In genomic region chr2:76415821-76416220, GRCh38 we compare ENCODE assay signal across 1 cellular context.
A peak's percentile ranks its signal among the peaks of the same experiment; 100 is the strongest.
TF ChIP-seq lines count a peak whose summit lies in the region.

No MANE protein-coding gene starts in this region.

TF ChIP-seq in K562, 482 proteins besides CTCF, POLR2A, EP300 and RAD21 (continued from another document and continues in another):
- TF ChIP-seq, protein P1, sequence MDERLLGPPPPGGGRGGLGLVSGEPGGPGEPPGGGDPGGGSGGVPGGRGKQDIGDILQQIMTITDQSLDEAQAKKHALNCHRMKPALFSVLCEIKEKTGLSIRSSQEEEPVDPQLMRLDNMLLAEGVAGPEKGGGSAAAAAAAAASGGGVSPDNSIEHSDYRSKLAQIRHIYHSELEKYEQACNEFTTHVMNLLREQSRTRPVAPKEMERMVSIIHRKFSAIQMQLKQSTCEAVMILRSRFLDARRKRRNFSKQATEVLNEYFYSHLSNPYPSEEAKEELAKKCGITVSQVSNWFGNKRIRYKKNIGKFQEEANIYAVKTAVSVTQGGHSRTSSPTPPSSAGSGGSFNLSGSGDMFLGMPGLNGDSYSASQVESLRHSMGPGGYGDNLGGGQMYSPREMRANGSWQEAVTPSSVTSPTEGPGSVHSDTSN (CRISPR knock-in tag; IDR thresholded peaks at IDR 0.05; ENCODE audit: low read depth) = no peak
- TF ChIP-seq, protein P1 (tag; conservative IDR thresholded peaks at IDR 0.05; ENCODE audit: low read depth) = peak; percentile 89
- TF ChIP-seq HMGN3 (IDR thresholded peaks at IDR 0.05; ENCODE audit: borderline replicate concordance, extremely low read depth, insufficient read length, low read depth, low read length) (no peak), STAT6 (CRISPR knock-in tag; IDR thresholded peaks at IDR 0.05) (no peak), MYC (IDR thresholded peaks at IDR 0.05; ENCODE audit: low read depth, low read length) (no peak), MYC (CRISPR knock-in tag; IDR thresholded peaks at IDR 0.05; ENCODE audit: borderline replicate concordance, low read depth) (no peak), USF2 (CRISPR knock-in tag; IDR thresholded peaks at IDR 0.05) (no peak), TAL1 (IDR thresholded peaks at IDR 0.05) (no peak), ZNF766 (CRISPR knock-in tag; conservative IDR thresholded peaks at IDR 0.05) (no peak), ZFP1 (CRISPR knock-in tag; IDR thresholded peaks at IDR 0.05) (no peak), TEAD4 (IDR thresholded peaks at IDR 0.05; ENCODE audit: low read length) (no peak), TEAD4 (CRISPR knock-in tag; IDR thresholded peaks at IDR 0.05; ENCODE audit: borderline replicate concordance) (no peak), EWSR1 (IDR thresholded peaks at IDR 0.05; ENCODE audit: borderline replicate concordance, low read depth, partially characterized antibody) (no peak), ZNF212 (CRISPR knock-in tag; IDR thresholded peaks at IDR 0.05) (no peak), SMARCB1 (IDR thresholded peaks at IDR 0.05; ENCODE audit: insufficient read length, low read depth) (no peak), NCOA4 (IDR thresholded peaks at IDR 0.05; ENCODE audit: partially characterized antibody) (no peak), JUND (IDR thresholded peaks at IDR 0.05; ENCODE audit: borderline replicate concordance, low read depth, low read length) (no peak), JUND (tag; IDR thresholded peaks at IDR 0.05; ENCODE audit: borderline replicate concordance, low read depth, low read length) (0 out of 3 replicates have a peak, but pooled peaks have one; percentile 20), PML (IDR thresholded peaks at IDR 0.05; ENCODE audit: low read length) (no peak), RBBP5 (IDR thresholded peaks at IDR 0.05; ENCODE audit: borderline replicate concordance, insufficient read depth, low read length, poor library complexity, severe bottlenecking) (no peak), CXXC5 (CRISPR knock-in tag; IDR thresholded peaks at IDR 0.05) (no peak), ZEB2 (IDR thresholded peaks at IDR 0.05) (no peak), HMGXB4 (CRISPR knock-in tag; IDR thresholded peaks at IDR 0.05) (no peak), PCBP1 (IDR thresholded peaks at IDR 0.05; ENCODE audit: low read depth, low read length, poor library complexity, severe bottlenecking) (no peak), RBM17 (IDR thresholded peaks at IDR 0.05; ENCODE audit: borderline replicate concordance, low read depth, low read length) (no peak), ZNF449 (CRISPR knock-in tag; IDR thresholded peaks at IDR 0.05) (no peak), SMAD4 (CRISPR knock-in tag; conservative IDR thresholded peaks at IDR 0.05) (no peak), PHTF2 (CRISPR knock-in tag; IDR thresholded peaks at IDR 0.05) (no peak), PKNOX1 (IDR thresholded peaks at IDR 0.05) (peak; percentile 94), MCM3 (IDR thresholded peaks at IDR 0.05) (no peak), ZNF280A (IDR thresholded peaks at IDR 0.05; ENCODE audit: low read depth, partially characterized antibody) (no peak), ZNF695 (CRISPR knock-in tag; IDR thresholded peaks at IDR 0.05) (no peak), ATF7 (IDR thresholded peaks at IDR 0.05) (peak; percentile 56; the same call in 1 of the 2 replicates)
- TF ChIP-seq, protein P2, sequence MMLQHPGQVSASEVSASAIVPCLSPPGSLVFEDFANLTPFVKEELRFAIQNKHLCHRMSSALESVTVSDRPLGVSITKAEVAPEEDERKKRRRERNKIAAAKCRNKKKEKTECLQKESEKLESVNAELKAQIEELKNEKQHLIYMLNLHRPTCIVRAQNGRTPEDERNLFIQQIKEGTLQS (IDR thresholded peaks at IDR 0.05) = peak; percentile 43; the same call in 1 of the 2 replicates
- TF ChIP-seq, protein P2 (CRISPR knock-in tag; conservative IDR thresholded peaks at IDR 0.05) = no peak
- TF ChIP-seq, protein P3, sequence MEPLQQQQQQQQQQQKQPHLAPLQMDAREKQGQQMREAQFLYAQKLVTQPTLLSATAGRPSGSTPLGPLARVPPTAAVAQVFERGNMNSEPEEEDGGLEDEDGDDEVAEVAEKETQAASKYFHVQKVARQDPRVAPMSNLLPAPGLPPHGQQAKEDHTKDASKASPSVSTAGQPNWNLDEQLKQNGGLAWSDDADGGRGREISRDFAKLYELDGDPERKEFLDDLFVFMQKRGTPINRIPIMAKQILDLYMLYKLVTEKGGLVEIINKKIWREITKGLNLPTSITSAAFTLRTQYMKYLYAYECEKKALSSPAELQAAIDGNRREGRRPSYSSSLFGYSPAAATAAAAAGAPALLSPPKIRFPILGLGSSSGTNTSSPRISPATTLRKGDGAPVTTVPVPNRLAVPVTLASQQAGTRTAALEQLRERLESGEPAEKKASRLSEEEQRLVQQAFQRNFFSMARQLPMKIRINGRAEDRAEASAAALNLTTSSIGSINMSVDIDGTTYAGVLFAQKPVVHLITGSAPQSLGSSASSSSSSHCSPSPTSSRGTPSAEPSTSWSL (CRISPR knock-in tag; IDR thresholded peaks at IDR 0.05; ENCODE audit: borderline replicate concordance) = no peak
- TF ChIP-seq, protein P4, sequence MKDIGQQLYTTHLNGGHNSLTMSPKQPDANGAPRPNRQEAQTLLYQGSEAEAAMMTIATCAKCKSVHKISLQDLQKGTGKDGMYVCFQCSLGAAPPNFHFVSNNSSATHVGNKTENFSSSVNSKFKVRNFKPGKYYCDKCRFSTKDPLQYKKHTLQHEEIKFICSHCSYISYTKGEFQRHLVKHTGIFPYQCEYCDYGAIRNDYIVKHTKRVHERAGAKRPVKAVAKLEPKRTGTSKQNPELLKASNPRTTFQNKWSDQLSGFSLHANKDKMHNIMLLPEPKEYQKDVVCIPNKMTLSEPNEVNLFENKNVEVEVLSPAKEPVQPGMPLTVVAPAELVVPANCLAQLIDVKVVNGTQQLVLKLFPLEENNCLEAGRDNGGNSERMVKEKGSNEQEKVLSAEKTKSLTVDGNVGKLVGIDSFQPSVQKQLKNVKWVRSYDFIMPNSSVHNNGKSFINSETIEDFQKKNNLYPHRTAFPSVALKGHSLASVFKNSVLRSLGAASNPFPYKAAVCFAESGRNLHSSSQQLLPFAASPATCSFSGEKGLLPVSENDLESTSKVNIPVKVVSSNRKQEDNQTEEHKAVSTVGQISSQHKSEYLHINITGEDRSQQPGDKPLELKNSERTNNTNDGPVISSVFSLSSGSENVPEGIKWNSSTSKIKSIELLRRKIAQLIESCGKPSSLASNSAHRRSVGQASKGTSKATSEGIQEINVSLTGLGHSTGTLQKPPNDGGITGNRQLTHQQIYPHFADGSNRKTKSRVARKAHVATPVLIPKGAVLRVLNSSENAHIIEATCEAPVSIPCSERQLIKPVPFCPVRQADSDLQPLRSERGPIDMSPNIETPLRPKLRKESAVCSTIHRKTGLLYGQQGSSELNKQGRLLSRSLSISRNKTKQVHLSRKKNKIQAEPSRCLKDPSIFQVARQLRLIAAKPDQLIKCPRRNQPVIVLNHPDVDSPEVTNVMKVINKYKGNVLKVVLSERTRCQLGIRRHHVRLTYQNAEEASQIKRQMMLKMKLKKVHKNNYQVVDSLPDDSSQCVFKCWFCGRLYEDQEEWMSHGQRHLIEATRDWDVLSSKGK (CRISPR knock-in tag; IDR thresholded peaks at IDR 0.05) = no peak
- TF ChIP-seq, protein P5, sequence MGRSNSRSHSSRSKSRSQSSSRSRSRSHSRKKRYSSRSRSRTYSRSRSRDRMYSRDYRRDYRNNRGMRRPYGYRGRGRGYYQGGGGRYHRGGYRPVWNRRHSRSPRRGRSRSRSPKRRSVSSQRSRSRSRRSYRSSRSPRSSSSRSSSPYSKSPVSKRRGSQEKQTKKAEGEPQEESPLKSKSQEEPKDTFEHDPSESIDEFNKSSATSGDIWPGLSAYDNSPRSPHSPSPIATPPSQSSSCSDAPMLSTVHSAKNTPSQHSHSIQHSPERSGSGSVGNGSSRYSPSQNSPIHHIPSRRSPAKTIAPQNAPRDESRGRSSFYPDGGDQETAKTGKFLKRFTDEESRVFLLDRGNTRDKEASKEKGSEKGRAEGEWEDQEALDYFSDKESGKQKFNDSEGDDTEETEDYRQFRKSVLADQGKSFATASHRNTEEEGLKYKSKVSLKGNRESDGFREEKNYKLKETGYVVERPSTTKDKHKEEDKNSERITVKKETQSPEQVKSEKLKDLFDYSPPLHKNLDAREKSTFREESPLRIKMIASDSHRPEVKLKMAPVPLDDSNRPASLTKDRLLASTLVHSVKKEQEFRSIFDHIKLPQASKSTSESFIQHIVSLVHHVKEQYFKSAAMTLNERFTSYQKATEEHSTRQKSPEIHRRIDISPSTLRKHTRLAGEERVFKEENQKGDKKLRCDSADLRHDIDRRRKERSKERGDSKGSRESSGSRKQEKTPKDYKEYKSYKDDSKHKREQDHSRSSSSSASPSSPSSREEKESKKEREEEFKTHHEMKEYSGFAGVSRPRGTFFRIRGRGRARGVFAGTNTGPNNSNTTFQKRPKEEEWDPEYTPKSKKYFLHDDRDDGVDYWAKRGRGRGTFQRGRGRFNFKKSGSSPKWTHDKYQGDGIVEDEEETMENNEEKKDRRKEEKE (IDR thresholded peaks at IDR 0.05; ENCODE audit: borderline replicate concordance in 1 of 2, control insufficient read depth in 1 of 2, low read depth in 2 of 2, low read length in 1 of 2) = no peak
